ENCODE assay signal across 1 cellular context in genomic region chr10:13586676-13587355, GRCh38.
A peak's percentile ranks its signal among the peaks of the same experiment; 100 is the strongest.
TF ChIP-seq lines count a peak whose summit lies in the region.

A gene with protein sequence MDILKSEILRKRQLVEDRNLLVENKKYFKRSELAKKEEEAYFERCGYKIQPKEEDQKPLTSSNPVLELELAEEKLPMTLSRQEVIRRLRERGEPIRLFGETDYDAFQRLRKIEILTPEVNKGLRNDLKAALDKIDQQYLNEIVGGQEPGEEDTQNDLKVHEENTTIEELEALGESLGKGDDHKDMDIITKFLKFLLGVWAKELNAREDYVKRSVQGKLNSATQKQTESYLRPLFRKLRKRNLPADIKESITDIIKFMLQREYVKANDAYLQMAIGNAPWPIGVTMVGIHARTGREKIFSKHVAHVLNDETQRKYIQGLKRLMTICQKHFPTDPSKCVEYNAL (plus strand): TSS chr10:13586965. CDS start chr10:13587087, 122 bp downstream.

TF ChIP-seq in GM12878, 131 proteins besides CTCF, POLR2A, EP300 and RAD21 (continued from another document and continues in another):
- TF ChIP-seq PKNOX1 (IDR thresholded peaks at IDR 0.05) (peak; percentile 50; the same call in 1 of the 2 replicates), E2F8 (IDR thresholded peaks at IDR 0.05; ENCODE audit: low read depth, partially characterized antibody) (peak; percentile 76), DPF2 (IDR thresholded peaks at IDR 0.05) (no peak), TAF1 (IDR thresholded peaks at IDR 0.05; ENCODE audit: borderline replicate concordance, low read depth, low read length) (peak; percentile 84), FOXM1 (IDR thresholded peaks at IDR 0.05; ENCODE audit: low read depth, low read length) (no peak), ZNF217 (IDR thresholded peaks at IDR 0.05) (no peak), NBN (IDR thresholded peaks at IDR 0.05) (peak; percentile 64), SIN3A (IDR thresholded peaks at IDR 0.05; ENCODE audit: low read depth, low read length) (peak; percentile 94), ZSCAN29 (IDR thresholded peaks at IDR 0.05) (0 out of 2 replicates have a peak, but pooled peaks have one; percentile 49), RFX5 (IDR thresholded peaks at IDR 0.05; ENCODE audit: low read depth, low read length) (peak; percentile 53; the same call in 1 of the 2 replicates), GABPA (IDR thresholded peaks at IDR 0.05; ENCODE audit: low read depth) (peak; percentile 98), TCF3 (IDR thresholded peaks at IDR 0.05; ENCODE audit: borderline replicate concordance, insufficient read depth, low read depth, low read length) (peak; percentile 61; the same call in 1 of the 2 replicates), EGR1 (IDR thresholded peaks at IDR 0.05; ENCODE audit: borderline replicate concordance in 1 of 2, low read depth in 2 of 2, low read length in 2 of 2) (peak; percentile 47 to 89), NRF1 (conservative IDR thresholded peaks at IDR 0.05; ENCODE audit: low read depth, low read length) (no peak), ZBTB11 (CRISPR knock-in tag; IDR thresholded peaks at IDR 0.05) (peak; percentile 81), CREM (IDR thresholded peaks at IDR 0.05; ENCODE audit: low read depth) (peak; percentile 78), SMC3 (IDR thresholded peaks at IDR 0.05; ENCODE audit: borderline replicate concordance, low read length) (peak; percentile 61), ASH2L (IDR thresholded peaks at IDR 0.05; ENCODE audit: borderline replicate concordance, low read depth) (peak; percentile 90; the same call in 1 of the 2 replicates), GATAD2B (conservative IDR thresholded peaks at IDR 0.05; ENCODE audit: low read depth) (no peak), MTA2 (IDR thresholded peaks at IDR 0.05; ENCODE audit: low read depth) (peak; percentile 36; the same call in 1 of the 2 replicates), YY1 (IDR thresholded peaks at IDR 0.05; ENCODE audit: low read depth, low read length) (peak; percentile 84), ATF7 (IDR thresholded peaks at IDR 0.05; ENCODE audit: low read depth) (0 out of 2 replicates have a peak, but pooled peaks have one; percentile 29), MEF2B (IDR thresholded peaks at IDR 0.05; ENCODE audit: partially characterized antibody, poor library complexity, severe bottlenecking) (peak; percentile 27), IRF4 (IDR thresholded peaks at IDR 0.05; ENCODE audit: low read depth, low read length) (peak; percentile 48; the same call in 1 of the 2 replicates), ZNF384 (IDR thresholded peaks at IDR 0.05; ENCODE audit: borderline replicate concordance, low read depth, low read length) (0 out of 2 replicates have a peak, but pooled peaks have one; percentile 27), IKZF1 (conservative IDR thresholded peaks at IDR 0.05) (peak; percentile 80), FOXK2 (IDR thresholded peaks at IDR 0.05) (peak; percentile 71), CEBPZ (IDR thresholded peaks at IDR 0.05; ENCODE audit: low read depth, low read length) (peak; percentile 30; the same call in 1 of the 2 replicates), SPI1 (IDR thresholded peaks at IDR 0.05; ENCODE audit: borderline replicate concordance, insufficient read depth, low read depth, low read length) (no peak), LARP7 (IDR thresholded peaks at IDR 0.05) (peak; percentile 58; the same call in 1 of the 2 replicates), BRCA1 (IDR thresholded peaks at IDR 0.05; ENCODE audit: low read depth, low read length) (no peak), ESRRA (IDR thresholded peaks at IDR 0.05; ENCODE audit: low read length) (0 out of 2 replicates have a peak, but pooled peaks have one; percentile 43)
- TF ChIP-seq, protein P1, sequence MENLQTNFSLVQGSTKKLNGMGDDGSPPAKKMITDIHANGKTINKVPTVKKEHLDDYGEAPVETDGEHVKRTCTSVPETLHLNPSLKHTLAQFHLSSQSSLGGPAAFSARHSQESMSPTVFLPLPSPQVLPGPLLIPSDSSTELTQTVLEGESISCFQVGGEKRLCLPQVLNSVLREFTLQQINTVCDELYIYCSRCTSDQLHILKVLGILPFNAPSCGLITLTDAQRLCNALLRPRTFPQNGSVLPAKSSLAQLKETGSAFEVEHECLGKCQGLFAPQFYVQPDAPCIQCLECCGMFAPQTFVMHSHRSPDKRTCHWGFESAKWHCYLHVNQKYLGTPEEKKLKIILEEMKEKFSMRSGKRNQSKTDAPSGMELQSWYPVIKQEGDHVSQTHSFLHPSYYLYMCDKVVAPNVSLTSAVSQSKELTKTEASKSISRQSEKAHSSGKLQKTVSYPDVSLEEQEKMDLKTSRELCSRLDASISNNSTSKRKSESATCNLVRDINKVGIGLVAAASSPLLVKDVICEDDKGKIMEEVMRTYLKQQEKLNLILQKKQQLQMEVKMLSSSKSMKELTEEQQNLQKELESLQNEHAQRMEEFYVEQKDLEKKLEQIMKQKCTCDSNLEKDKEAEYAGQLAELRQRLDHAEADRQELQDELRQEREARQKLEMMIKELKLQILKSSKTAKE (IDR thresholded peaks at IDR 0.05; ENCODE audit: low read depth, poor library complexity, severe bottlenecking), result no peak
- TF ChIP-seq, protein P2, sequence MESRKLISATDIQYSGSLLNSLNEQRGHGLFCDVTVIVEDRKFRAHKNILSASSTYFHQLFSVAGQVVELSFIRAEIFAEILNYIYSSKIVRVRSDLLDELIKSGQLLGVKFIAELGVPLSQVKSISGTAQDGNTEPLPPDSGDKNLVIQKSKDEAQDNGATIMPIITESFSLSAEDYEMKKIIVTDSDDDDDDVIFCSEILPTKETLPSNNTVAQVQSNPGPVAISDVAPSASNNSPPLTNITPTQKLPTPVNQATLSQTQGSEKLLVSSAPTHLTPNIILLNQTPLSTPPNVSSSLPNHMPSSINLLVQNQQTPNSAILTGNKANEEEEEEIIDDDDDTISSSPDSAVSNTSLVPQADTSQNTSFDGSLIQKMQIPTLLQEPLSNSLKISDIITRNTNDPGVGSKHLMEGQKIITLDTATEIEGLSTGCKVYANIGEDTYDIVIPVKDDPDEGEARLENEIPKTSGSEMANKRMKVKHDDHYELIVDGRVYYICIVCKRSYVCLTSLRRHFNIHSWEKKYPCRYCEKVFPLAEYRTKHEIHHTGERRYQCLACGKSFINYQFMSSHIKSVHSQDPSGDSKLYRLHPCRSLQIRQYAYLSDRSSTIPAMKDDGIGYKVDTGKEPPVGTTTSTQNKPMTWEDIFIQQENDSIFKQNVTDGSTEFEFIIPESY (IDR thresholded peaks at IDR 0.05), result no peak
- TF ChIP-seq, protein P3, sequence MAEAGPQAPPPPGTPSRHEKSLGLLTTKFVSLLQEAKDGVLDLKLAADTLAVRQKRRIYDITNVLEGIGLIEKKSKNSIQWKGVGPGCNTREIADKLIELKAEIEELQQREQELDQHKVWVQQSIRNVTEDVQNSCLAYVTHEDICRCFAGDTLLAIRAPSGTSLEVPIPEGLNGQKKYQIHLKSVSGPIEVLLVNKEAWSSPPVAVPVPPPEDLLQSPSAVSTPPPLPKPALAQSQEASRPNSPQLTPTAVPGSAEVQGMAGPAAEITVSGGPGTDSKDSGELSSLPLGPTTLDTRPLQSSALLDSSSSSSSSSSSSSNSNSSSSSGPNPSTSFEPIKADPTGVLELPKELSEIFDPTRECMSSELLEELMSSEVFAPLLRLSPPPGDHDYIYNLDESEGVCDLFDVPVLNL (IDR thresholded peaks at IDR 0.05; ENCODE audit: low read depth, low read length), result no peak
- TF ChIP-seq, protein P4, sequence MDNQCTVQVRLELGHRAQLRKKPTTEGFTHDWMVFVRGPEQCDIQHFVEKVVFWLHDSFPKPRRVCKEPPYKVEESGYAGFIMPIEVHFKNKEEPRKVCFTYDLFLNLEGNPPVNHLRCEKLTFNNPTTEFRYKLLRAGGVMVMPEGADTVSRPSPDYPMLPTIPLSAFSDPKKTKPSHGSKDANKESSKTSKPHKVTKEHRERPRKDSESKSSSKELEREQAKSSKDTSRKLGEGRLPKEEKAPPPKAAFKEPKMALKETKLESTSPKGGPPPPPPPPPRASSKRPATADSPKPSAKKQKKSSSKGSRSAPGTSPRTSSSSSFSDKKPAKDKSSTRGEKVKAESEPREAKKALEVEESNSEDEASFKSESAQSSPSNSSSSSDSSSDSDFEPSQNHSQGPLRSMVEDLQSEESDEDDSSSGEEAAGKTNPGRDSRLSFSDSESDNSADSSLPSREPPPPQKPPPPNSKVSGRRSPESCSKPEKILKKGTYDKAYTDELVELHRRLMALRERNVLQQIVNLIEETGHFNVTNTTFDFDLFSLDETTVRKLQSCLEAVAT (IDR thresholded peaks at IDR 0.05), result peak; percentile 80
